Comparison of ENCODE assay signal across 9 cellular contexts in the genomic region with DNA sequence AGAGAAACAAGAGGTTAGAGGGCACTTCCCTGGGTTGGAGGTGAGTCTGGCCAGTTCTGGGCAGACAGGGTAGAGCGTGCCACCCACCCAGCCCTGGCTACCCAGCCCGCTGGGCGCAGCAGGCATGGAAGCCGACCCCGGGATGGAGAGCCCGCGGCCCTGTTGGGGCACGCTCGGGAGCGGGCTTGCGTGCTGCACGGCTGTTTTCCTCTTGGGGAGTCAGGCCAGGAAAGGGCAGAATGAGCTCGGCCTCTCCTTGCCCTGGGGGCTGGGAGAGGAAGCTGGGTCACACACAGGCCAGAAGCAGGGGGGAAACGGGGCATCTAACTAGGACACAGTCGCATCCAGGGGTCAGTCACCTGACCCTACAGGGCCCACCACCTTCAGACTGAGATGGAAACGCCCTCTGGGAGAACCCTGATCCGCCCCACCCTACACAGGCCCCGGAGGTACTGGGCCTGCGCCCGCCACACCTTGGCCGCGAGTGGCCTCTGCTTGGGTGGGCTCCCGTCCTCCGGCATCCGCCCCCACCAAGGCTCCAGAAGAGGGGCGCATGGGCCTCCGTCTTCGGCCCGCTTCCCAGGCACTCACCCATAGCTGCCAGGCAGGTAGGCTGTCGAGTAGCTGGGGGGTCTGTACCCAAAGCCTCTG. TPM values are rescaled to one million over a fixed set of nuclear protein-coding genes. Genes with fewer than 3 reads are reported as not detected.
DNase-seq lines count a peak whose midpoint lies in the region; ATAC-seq, FAIRE-seq and TF ChIP-seq lines count a peak whose summit lies in the region.
"Had no signal": no experiment of that assay in that cellular context is flagged by ENCODE, and none has a peak within 500 bp of the region (broad histone marks: within the 10 kb centered on the region; RNA-seq: fewer than 3 reads in every experiment).

No MANE protein-coding gene starts in this region.

- H3K27ac Mint-ChIP-seq in HFFc6, result peak overlapping the region; percentile 94
- peak overlapping the region; percentile 92 for H3K27ac Mint-ChIP-seq in dendritic cell treated with granulocyte-macrophage colony-stimulating factor and Interleukin-4, amounts not matched to agents 40 ng/mL and 50 ng/mL, for 4 days
- no peak overlapping the region for H3K27ac Mint-ChIP-seq in activated CD4-positive, alpha-beta T cell treated with anti-CD3 and anti-CD28 coated beads, Interleukin-2, amount 10 ng/mL, durations not matched to agents 7 days and 5 days
- peak overlapping the region in 1 of 2 donors; percentile 75 for H3K27ac Mint-ChIP-seq in stimulated activated naive CD8-positive, alpha-beta T cell treated with anti-CD3 and anti-CD28 coated beads, Interleukin-15, amount 100 ng/mL, for 72 hours

- POLR2A ChIA-PET in activated CD4-positive, alpha-beta T cell treated with anti-CD3 and anti-CD28 coated beads, Interleukin-2, amount 10 ng/mL, durations not matched to agents 7 days and 5 days (lab: Charles Lee), result interaction anchor here (1.0 kb wide), 1 partner anchor 15 kb away, joined by 3 read pairs; no protein-coding TSS in a partner anchor

- no peak for DNase-seq in HFFc6
- DNase-seq in kidney, result peak; percentile 61
- peak in 3 of 49 donors; percentile 22 to 77 (median 46) for DNase-seq in substantia nigra (lab: John Stamatoyannopoulos, UW)
- no peak for DNase-seq in activated CD4-positive, alpha-beta T cell treated with anti-CD3 and anti-CD28 coated beads, Interleukin-2, amount 10 ng/mL, durations not matched to agents 7 days and 5 days
- no peak for DNase-seq in stimulated activated naive CD8-positive, alpha-beta T cell treated with anti-CD3 and anti-CD28 coated beads, Interleukin-15, amount 100 ng/mL, for 72 hours
- DNase-seq in AG08395 (ENCODE audit: low spot score), result no peak

- no peak for FAIRE-seq in kidney (lab: Jason Lieb, UNC)

- H3K27ac ChIP-seq in kidney (ENCODE audit: low read depth in 2 of 2, low read length in 2 of 2) (no peak overlapping the region), substantia nigra (ENCODE audit: low read depth, low read length, poor library complexity, severe bottlenecking) (peak overlapping the region; percentile 72)
- H3K27ac ChIP-seq: hepatocyte had no signal

- H3K9me3 Mint-ChIP-seq in HFFc6, result no peaks in the 10 kb centered on the region
- H3K9me3 Mint-ChIP-seq in dendritic cell treated with granulocyte-macrophage colony-stimulating factor and Interleukin-4, amounts not matched to agents 40 ng/mL and 50 ng/mL, for 4 days, result no peaks in the 10 kb centered on the region
- no peaks in the 10 kb centered on the region for H3K9me3 Mint-ChIP-seq in activated CD4-positive, alpha-beta T cell treated with anti-CD3 and anti-CD28 coated beads, Interleukin-2, amount 10 ng/mL, durations not matched to agents 7 days and 5 days
- H3K9me3 Mint-ChIP-seq in stimulated activated naive CD8-positive, alpha-beta T cell treated with anti-CD3 and anti-CD28 coated beads, Interleukin-15, amount 100 ng/mL, for 72 hours, result no peaks in the 10 kb centered on the region

- peaks cover 28 to 37% of the 10 kb centered on the region in 2 donors for H3K36me3 ChIP-seq in kidney (ENCODE audit: control insufficient read depth in 1 of 2, insufficient read depth in 2 of 2, low read length in 2 of 2)

- H3K27me3 Mint-ChIP-seq in HFFc6 (ENCODE audit: insufficient read depth), result peaks cover 8% of the 10 kb centered on the region
- no peaks in the 10 kb centered on the region for H3K27me3 Mint-ChIP-seq in dendritic cell treated with granulocyte-macrophage colony-stimulating factor and Interleukin-4, amounts not matched to agents 40 ng/mL and 50 ng/mL, for 4 days
- H3K27me3 Mint-ChIP-seq in activated CD4-positive, alpha-beta T cell treated with anti-CD3 and anti-CD28 coated beads, Interleukin-2, amount 10 ng/mL, durations not matched to agents 7 days and 5 days, result no peaks in the 10 kb centered on the region
- no peaks in the 10 kb centered on the region for H3K27me3 Mint-ChIP-seq in stimulated activated naive CD8-positive, alpha-beta T cell treated with anti-CD3 and anti-CD28 coated beads, Interleukin-15, amount 100 ng/mL, for 72 hours

- no peak for ATAC-seq in HG03045 (IDR thresholded peaks at IDR 0.05; ENCODE audit: unreplicated experiment)
- ATAC-seq in stimulated activated naive CD8-positive, alpha-beta T cell treated with anti-CD3 and anti-CD28 coated beads, Interleukin-15, amount 100 ng/mL, for 72 hours, result no peak

- CTCF ChIA-PET in activated CD4-positive, alpha-beta T cell treated with anti-CD3 and anti-CD28 coated beads, Interleukin-2, amount 10 ng/mL, durations not matched to agents 7 days and 5 days (lab: Charles Lee), result interaction anchor here (0.6 to 2.7 kb wide), 20 partner anchors 10 to 252 kb away, joined by 3 to 18 read pairs (median 4); partner anchors contain the start of genes FXR2, SAT2, SENP3 and TP53

- H3K36me3 Mint-ChIP-seq in HFFc6 (ENCODE audit: low read depth), result peaks cover 26% of the 10 kb centered on the region
- H3K36me3 Mint-ChIP-seq in dendritic cell treated with granulocyte-macrophage colony-stimulating factor and Interleukin-4, amounts not matched to agents 40 ng/mL and 50 ng/mL, for 4 days (ENCODE audit: low read depth), result peaks cover 95% of the 10 kb centered on the region
- peaks cover 36% of the 10 kb centered on the region for H3K36me3 Mint-ChIP-seq in activated CD4-positive, alpha-beta T cell treated with anti-CD3 and anti-CD28 coated beads, Interleukin-2, amount 10 ng/mL, durations not matched to agents 7 days and 5 days (ENCODE audit: low read depth)

- H3K4me3 Mint-ChIP-seq in HFFc6, result peak overlapping the region; percentile 75
- peak overlapping the region; percentile 57 for H3K4me3 Mint-ChIP-seq in dendritic cell treated with granulocyte-macrophage colony-stimulating factor and Interleukin-4, amounts not matched to agents 40 ng/mL and 50 ng/mL, for 4 days
- H3K4me3 Mint-ChIP-seq in activated CD4-positive, alpha-beta T cell treated with anti-CD3 and anti-CD28 coated beads, Interleukin-2, amount 10 ng/mL, durations not matched to agents 7 days and 5 days, result no peak overlapping the region
- H3K4me3 Mint-ChIP-seq in stimulated activated naive CD8-positive, alpha-beta T cell treated with anti-CD3 and anti-CD28 coated beads, Interleukin-15, amount 100 ng/mL, for 72 hours, result no peak overlapping the region

- H3K9me3 ChIP-seq in kidney (ENCODE audit: control insufficient read depth in 1 of 2, low read length in 2 of 2), result no peaks in the 10 kb centered on the region

- H3K4me1 ChIP-seq in kidney (ENCODE audit: control insufficient read depth in 1 of 2, insufficient read depth in 1 of 2, low read depth in 1 of 2, low read length in 2 of 2), result peaks cover 10 to 14% of the 10 kb centered on the region in 2 donors

- intact Hi-C loops in dendritic cell treated with granulocyte-macrophage colony-stimulating factor and Interleukin-4, amounts not matched to agents 40 ng/mL and 50 ng/mL, for 4 days (cut with micrococcal nuclease), result loop anchor here (2.0 kb wide), 1 partner anchor 74 kb away; no protein-coding TSS in a partner anchor
- intact Hi-C loops in kidney (cut with DNase I), result no loop called here

- H3K4me3 ChIP-seq in kidney (ENCODE audit: low read length in 2 of 2), result peak overlapping the region in 1 of 2 donors; percentile 37
- H3K4me3 ChIP-seq: hepatocyte had no signal

- H3K9ac ChIP-seq in kidney (ENCODE audit: low read length in 2 of 2), result peak overlapping the region; percentile 32 to 40

- H3K4me1 Mint-ChIP-seq in HFFc6 (ENCODE audit: low read depth), result peaks cover 71% of the 10 kb centered on the region
- peaks cover 54% of the 10 kb centered on the region for H3K4me1 Mint-ChIP-seq in dendritic cell treated with granulocyte-macrophage colony-stimulating factor and Interleukin-4, amounts not matched to agents 40 ng/mL and 50 ng/mL, for 4 days (ENCODE audit: low read depth)
- peaks cover 20% of the 10 kb centered on the region for H3K4me1 Mint-ChIP-seq in activated CD4-positive, alpha-beta T cell treated with anti-CD3 and anti-CD28 coated beads, Interleukin-2, amount 10 ng/mL, durations not matched to agents 7 days and 5 days
- H3K4me1 Mint-ChIP-seq in stimulated activated naive CD8-positive, alpha-beta T cell treated with anti-CD3 and anti-CD28 coated beads, Interleukin-15, amount 100 ng/mL, for 72 hours, result peaks cover 37% of the 10 kb centered on the region

- no peak for TF ChIP-seq CTCF in HFFc6 (IDR thresholded peaks at IDR 0.05)
- TF ChIP-seq CTCF in kidney (IDR thresholded peaks at IDR 0.05; ENCODE audit: borderline replicate concordance, extremely low read depth, insufficient read depth), result no peak

RNA-seq across cellular contexts. Expression of gene SOX15, which starts 1.2 kb away (rescaled TPM):
- 1 to 10 TPM in 1 of 6 experiments, under 1 TPM in 5; 0.62 to 1.0 (median 0.81) TPM for total RNA-seq in HFFc6 (2021; fragmentation: NEBNext Ultra II Directional; extraction: Animal tissue kit (Norgen Biotek cat#: 25700))
- 0.88 TPM for total RNA-seq in kidney
- polyA plus RNA-seq in kidney (ENCODE audit: insufficient read depth, low read depth, low replicate concordance), result 0.80 TPM
- total RNA-seq in activated CD4-positive, alpha-beta T cell treated with anti-CD3 and anti-CD28 coated beads, Interleukin-2, amount 10 ng/mL, durations not matched to agents 7 days and 5 days, result under 1 TPM; 0.57 to 0.71 TPM

RNA-seq across cellular contexts. Expression of gene MPDU1, which starts 5.0 kb away (rescaled TPM):
- total RNA-seq in HFFc6 (2021; fragmentation: NEBNext Ultra II Directional; extraction: Animal tissue kit (Norgen Biotek cat#: 25700)), result 10 to 100 TPM; 59.2 to 91.2 (median 68.6) TPM
- total RNA-seq in kidney, result 54.2 TPM
- 145 TPM for polyA plus RNA-seq in kidney (ENCODE audit: insufficient read depth, low read depth, low replicate concordance)
- total RNA-seq in activated CD4-positive, alpha-beta T cell treated with anti-CD3 and anti-CD28 coated beads, Interleukin-2, amount 10 ng/mL, durations not matched to agents 7 days and 5 days, result 10 to 100 TPM; 62.3 to 81.7 TPM

RNA-seq across cellular contexts. Expression of gene CD68, which starts 9.2 kb away (rescaled TPM):
- 10 to 100 TPM; 46.6 to 71.7 (median 68.5) TPM for total RNA-seq in HFFc6 (2021; fragmentation: NEBNext Ultra II Directional; extraction: Animal tissue kit (Norgen Biotek cat#: 25700))
- 92.6 TPM for total RNA-seq in kidney
- polyA plus RNA-seq in kidney (ENCODE audit: insufficient read depth, low read depth, low replicate concordance), result 38.3 TPM
- total RNA-seq in activated CD4-positive, alpha-beta T cell treated with anti-CD3 and anti-CD28 coated beads, Interleukin-2, amount 10 ng/mL, durations not matched to agents 7 days and 5 days, result 1 to 10 TPM; 3.8 to 4.4 TPM

RNA-seq across cellular contexts. Expression of gene FXR2, which starts 26.0 kb away (rescaled TPM):
- 10 to 100 TPM; 49.3 to 62.3 (median 51.5) TPM for total RNA-seq in HFFc6 (2021; fragmentation: NEBNext Ultra II Directional; extraction: Animal tissue kit (Norgen Biotek cat#: 25700))
- 29.3 TPM for total RNA-seq in kidney
- polyA plus RNA-seq in kidney (ENCODE audit: insufficient read depth, low read depth, low replicate concordance), result 59.2 TPM
- total RNA-seq in activated CD4-positive, alpha-beta T cell treated with anti-CD3 and anti-CD28 coated beads, Interleukin-2, amount 10 ng/mL, durations not matched to agents 7 days and 5 days, result 10 to 100 TPM; 27.5 to 28.8 TPM

RNA-seq across cellular contexts. Expression of gene SENP3, which starts 27.0 kb away (rescaled TPM):
- total RNA-seq in HFFc6 (2021; fragmentation: NEBNext Ultra II Directional; extraction: Animal tissue kit (Norgen Biotek cat#: 25700)), result 10 to 100 TPM; 53.9 to 70.3 (median 60.3) TPM
- total RNA-seq in kidney, result 43.5 TPM
- polyA plus RNA-seq in kidney (ENCODE audit: insufficient read depth, low read depth, low replicate concordance), result 50.3 TPM
- total RNA-seq in activated CD4-positive, alpha-beta T cell treated with anti-CD3 and anti-CD28 coated beads, Interleukin-2, amount 10 ng/mL, durations not matched to agents 7 days and 5 days, result 10 to 100 TPM; 51.8 to 53.0 TPM

Comparison
In these comparisons a context has a peak if more than half of its experiments do, and no peak if none do; other contexts are left out.
1. H3K4me3 Mint-ChIP-seq: peak in HFFc6 (single experiment) and dendritic cell treated with granulocyte-macrophage colony-stimulating factor and Interleukin-4, amounts not matched to agents 40 ng/mL and 50 ng/mL, for 4 days (single experiment); none in activated CD4-positive, alpha-beta T cell treated with anti-CD3 and anti-CD28 coated beads, Interleukin-2, amount 10 ng/mL, durations not matched to agents 7 days and 5 days (single experiment) and stimulated activated naive CD8-positive, alpha-beta T cell treated with anti-CD3 and anti-CD28 coated beads, Interleukin-15, amount 100 ng/mL, for 72 hours (0 of 2).
2. RNA of gene CD68, which starts 9.2 kb away (total RNA-seq): 92.6 TPM in kidney (single experiment) and 46.6 to 71.7 TPM in HFFc6; 3.8 to 4.4 TPM in activated CD4-positive, alpha-beta T cell treated with anti-CD3 and anti-CD28 coated beads, Interleukin-2, amount 10 ng/mL, durations not matched to agents 7 days and 5 days; every median in the first group is over 4 times any median in the second.